ENCODE assay signal across 20 cellular contexts in the genomic region with DNA sequence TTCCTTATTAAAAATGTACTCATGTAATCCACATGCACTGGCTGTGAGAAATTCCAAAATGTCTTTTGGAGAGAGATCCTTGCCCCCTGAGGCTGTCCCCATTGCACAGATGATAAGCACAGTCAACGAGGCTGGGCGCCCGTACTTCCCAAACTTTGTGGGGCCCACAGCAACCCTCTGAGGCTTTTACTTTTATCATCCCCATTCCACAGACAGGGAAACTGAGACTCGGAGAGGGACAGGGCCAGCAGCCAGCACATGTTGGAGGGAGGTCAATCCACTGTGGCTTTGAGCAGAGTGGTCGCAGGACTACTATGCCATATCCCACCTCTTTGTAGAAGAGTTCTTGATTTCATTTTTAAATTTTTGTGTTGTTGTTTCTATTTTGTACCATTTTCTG.
A peak's percentile ranks its signal among the peaks of the same experiment; 100 is the strongest.
DNase-seq lines count a peak whose midpoint lies in the region; ATAC-seq and TF ChIP-seq lines count a peak whose summit lies in the region.
"Had no signal": no experiment of that assay in that cellular context is flagged by ENCODE, and none has a peak within 500 bp of the region (broad histone marks: within the 10 kb centered on the region; RNA-seq: fewer than 3 reads in every experiment).

No MANE protein-coding gene starts in this region.

- no peak for TF ChIP-seq CTCF in breast epithelium (IDR thresholded peaks at IDR 0.05)
- no peak for TF ChIP-seq CTCF in mammary epithelial cell (conservative IDR thresholded peaks at IDR 0.05 in 1 of 2, IDR thresholded peaks at IDR 0.05 in 1 of 2; ENCODE audit: extremely low read depth in 1 of 2, insufficient read depth in 1 of 2, low read depth in 1 of 2, low read length in 2 of 2)
- TF ChIP-seq CTCF in nephron (IDR thresholded peaks at IDR 0.05; ENCODE audit: unreplicated experiment in 3 of 3): no peak
- no peak for TF ChIP-seq CTCF in upper lobe of left lung (IDR thresholded peaks at IDR 0.05)

- H3K9me3 ChIP-seq in breast epithelium (no peaks in the 10 kb centered on the region), mammary epithelial cell (replicated peaks; ENCODE audit: insufficient read depth, low read length) (no peaks in the 10 kb centered on the region), upper lobe of left lung (no peaks in the 10 kb centered on the region)
- H3K9me3 ChIP-seq: ovary had no signal

- no peak overlapping the region for H3K4me2 ChIP-seq in mammary epithelial cell (ENCODE audit: insufficient read depth, low read depth, low read length)

- H2AFZ ChIP-seq in mammary epithelial cell (ENCODE audit: low read depth, low read length): no peak overlapping the region

- no peaks in the 10 kb centered on the region for H4K20me1 ChIP-seq in mammary epithelial cell (ENCODE audit: insufficient read depth, low read length)

- H3K36me3 ChIP-seq in breast epithelium (no peaks in the 10 kb centered on the region), mammary epithelial cell (ENCODE audit: insufficient read depth, low read length) (no peaks in the 10 kb centered on the region), upper lobe of left lung (no peaks in the 10 kb centered on the region)
- H3K36me3 ChIP-seq: ovary had no signal

- in situ Hi-C loops in mammary epithelial cell (cut with MboI; ENCODE audit: low sequenced_read_pairs in 2 of 2): loop anchor here in 1 of 2 donors (10.0 kb wide), 1 partner anchor 81 kb away; no protein-coding TSS in a partner anchor

- dilution Hi-C loops in mammary epithelial cell (cut with HindIII; ENCODE audit: low sequenced_read_pairs): loop anchor here (5.0 to 10.0 kb wide), 4 partner anchors 49 to 171 kb away; no protein-coding TSS in a partner anchor

- H3K4me1 ChIP-seq in breast epithelium: peaks cover 21 to 23% of the 10 kb centered on the region in 2 donors
- H3K4me1 ChIP-seq in mammary epithelial cell (ENCODE audit: insufficient read depth, low read length): peaks cover 53% of the 10 kb centered on the region
- H3K4me1 ChIP-seq in upper lobe of left lung: peaks cover 61 to 81% (median 77%) of the 10 kb centered on the region in 4 donors

- 87% methylated on average over 5 of the region's 5 CpGs for WGBS in mammary epithelial cell (ENCODE audit: low coverage, missing lambda C conversion rate)
- WGBS in upper lobe of left lung, 2 donors: 84 to 89% methylated on average over 5 of the region's 5 CpGs

- peaks cover 30% of the 10 kb centered on the region for H3K27me3 Mint-ChIP-seq in nephron (ENCODE audit: low read depth)

- no TSS peak for BruUV-seq in mammary epithelial cell (replicated peaks; lab: Mats Ljungman, UMichigan)

- H3K27me3 ChIP-seq in breast epithelium (no peaks in the 10 kb centered on the region), mammary epithelial cell (ENCODE audit: insufficient read depth, low read length) (no peaks in the 10 kb centered on the region), upper lobe of left lung (no peaks in the 10 kb centered on the region)
- H3K27me3 ChIP-seq: ovary had no signal

- DNase-seq in breast epithelium (ENCODE audit: low spot score in 2 of 2): no peak
- DNase-seq in mammary epithelial cell: no peak
- no peak for DNase-seq in epithelial cell of prostate (ENCODE audit: low read depth, low spot score)
- no peak for DNase-seq in upper lobe of left lung
- DNase-seq in UCSD-AML1 (lab: John Stamatoyannopoulos, UW; ENCODE audit: unreplicated experiment): no peak
- DNase-seq: 8988T; activated CD4-positive, alpha-beta T cell treated with anti-CD3 and anti-CD28 coated beads, Interleukin-2, amount 10 ng/mL, durations not matched to agents 7 days and 5 days; activated CD8-positive, alpha-beta memory T cell treated with anti-CD3 and anti-CD28 coated beads, Interleukin-2, amount 50 U/mL, for 4 hours; activated effector memory CD4-positive, alpha-beta T cell treated with anti-CD3 and anti-CD28 coated beads, Interleukin-2, amount 50 U/mL, for 16 hours; amniotic stem cell; C1 segment of cervical spinal cord; cerebellar nuclear complex; DMS 273 treated with DMSO at 0.1 percent for 48 hours; HFFc6; NCI-H1417 had no signal

- TF ChIP-seq EP300 in upper lobe of left lung (IDR thresholded peaks at IDR 0.05): no peak

- intact Hi-C loops in breast epithelium (cut with DNase I; ENCODE audit: low total_unique reads) (loop anchor here (10.0 kb wide), 1 partner anchor 71 kb away; no protein-coding TSS in a partner anchor), mammary epithelial cell (cut with micrococcal nuclease) (no loop called here)

- H3K79me2 ChIP-seq in mammary epithelial cell (ENCODE audit: insufficient read depth, low read length): no peaks in the 10 kb centered on the region

- TF ChIP-seq POLR2A in breast epithelium (IDR thresholded peaks at IDR 0.05) (no peak), upper lobe of left lung (IDR thresholded peaks at IDR 0.05) (no peak)

- CTCF ChIA-PET in mammary epithelial cell (lab: Charles Lee; ENCODE audit: low non-redundant PET): no interaction called here

- peak overlapping the region; percentile 80 to 91 (median 89) for H3K27ac Mint-ChIP-seq in nephron
- H3K27ac Mint-ChIP-seq: activated CD4-positive, alpha-beta T cell treated with anti-CD3 and anti-CD28 coated beads, Interleukin-2, amount 10 ng/mL, durations not matched to agents 7 days and 5 days had no signal

- peaks cover 77% of the 10 kb centered on the region for H3K4me1 Mint-ChIP-seq in nephron

- ATAC-seq in upper lobe of left lung (ENCODE audit: low FRiP score in 2 of 2) (no peak), HG02884 (IDR thresholded peaks at IDR 0.05; ENCODE audit: unreplicated experiment) (no peak), GM19395 (IDR thresholded peaks at IDR 0.05; ENCODE audit: unreplicated experiment) (no peak)
- ATAC-seq: GM12878 had no signal

- H3K27ac ChIP-seq in breast epithelium (peak overlapping the region; percentile 58 to 85), mammary epithelial cell (ENCODE audit: insufficient read depth, low read depth, low read length) (no peak overlapping the region), epithelial cell of prostate (peak overlapping the region; percentile 65), upper lobe of left lung (peak overlapping the region; percentile 51 to 91 (median 78))

- H3K36me3 Mint-ChIP-seq in nephron (ENCODE audit: low read depth): no peaks in the 10 kb centered on the region

- H3K9ac ChIP-seq in mammary epithelial cell (ENCODE audit: insufficient read depth, low read length): no peak overlapping the region

- H3K9me3 Mint-ChIP-seq in nephron: peaks cover under 1% of the 10 kb centered on the region
- H3K9me3 Mint-ChIP-seq: activated CD4-positive, alpha-beta T cell treated with anti-CD3 and anti-CD28 coated beads, Interleukin-2, amount 10 ng/mL, durations not matched to agents 7 days and 5 days; HFFc6 had no signal

- H3K4me3 Mint-ChIP-seq in nephron: no peak overlapping the region
- H3K4me3 Mint-ChIP-seq: activated CD4-positive, alpha-beta T cell treated with anti-CD3 and anti-CD28 coated beads, Interleukin-2, amount 10 ng/mL, durations not matched to agents 7 days and 5 days had no signal

- H3K4me3 ChIP-seq in breast epithelium (no peak overlapping the region), mammary epithelial cell (replicated peaks in 1 of 3; ENCODE audit: insufficient read depth in 1 of 3, low read depth in 2 of 3, low read length in 3 of 3) (no peak overlapping the region), upper lobe of left lung (no peak overlapping the region)
- H3K4me3 ChIP-seq: GM12878, ovary had no signal
